17 cellular contexts compared by ENCODE assay signal in the genomic region with DNA sequence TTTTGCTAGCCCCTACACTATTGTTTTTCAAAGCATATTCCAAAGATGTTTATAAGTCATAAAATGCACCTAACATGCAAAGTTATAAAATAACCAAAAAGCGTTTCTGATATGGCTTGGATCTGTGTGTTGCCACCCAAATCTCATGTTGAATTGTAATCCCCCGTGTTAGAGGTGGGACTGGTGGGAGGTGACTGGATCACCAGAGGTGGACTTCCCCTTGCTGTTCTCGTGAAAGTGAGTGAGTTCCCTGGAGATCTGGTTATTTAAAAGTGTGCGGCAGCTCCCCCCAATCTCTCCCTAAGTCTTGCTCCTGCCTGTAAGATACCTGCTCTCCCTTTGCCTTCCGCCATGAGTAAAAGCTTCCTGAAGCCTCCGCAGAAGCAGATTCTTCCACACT. TPM values are rescaled to one million over a fixed set of nuclear protein-coding genes. Genes with fewer than 3 reads are reported as not detected.
DNase-seq lines count a peak whose midpoint lies in the region; ATAC-seq, FAIRE-seq and TF ChIP-seq lines count a peak whose summit lies in the region.
"Had no signal": no experiment of that assay in that cellular context is flagged by ENCODE, and none has a peak within 500 bp of the region (broad histone marks: within the 10 kb centered on the region; RNA-seq: fewer than 3 reads in every experiment).

No MANE protein-coding gene starts in this region.

- no peak overlapping the region for H2AFZ ChIP-seq in HepG2 (ENCODE audit: low read length)

- H3K4me3 ChIP-seq in HepG2 (replicated peaks in 1 of 3; ENCODE audit: insufficient read depth in 1 of 3, low read depth in 2 of 3, low read length in 3 of 3) (no peak overlapping the region), right lobe of liver (no peak overlapping the region), iPS-20b (ENCODE audit: low read length) (no peak overlapping the region), HAP-1 (no peak overlapping the region)
- H3K4me3 ChIP-seq: A549, GM12878 had no signal

- H3K36me3 ChIP-seq in HepG2 (replicated peaks in 1 of 2; ENCODE audit: control insufficient read depth in 1 of 2, insufficient read depth in 2 of 2, low read length in 2 of 2) (no peaks in the 10 kb centered on the region), right lobe of liver (no peaks in the 10 kb centered on the region), iPS-20b (ENCODE audit: insufficient read depth, low read depth, low read length) (no peaks in the 10 kb centered on the region), HAP-1 (replicated peaks) (no peaks in the 10 kb centered on the region)
- H3K36me3 ChIP-seq: BE2C had no signal

- H3K4me3 Mint-ChIP-seq in WTC11 = no peak overlapping the region
- H3K4me3 Mint-ChIP-seq in naive thymus-derived CD8-positive, alpha-beta T cell = no peak overlapping the region
- H3K4me3 Mint-ChIP-seq: CD4-positive, alpha-beta memory T cell had no signal

- peaks cover 30% of the 10 kb centered on the region for H3K4me1 Mint-ChIP-seq in WTC11
- H3K4me1 Mint-ChIP-seq in naive thymus-derived CD8-positive, alpha-beta T cell = no peaks in the 10 kb centered on the region
- H3K4me1 Mint-ChIP-seq: CD4-positive, alpha-beta memory T cell had no signal

- H3K9ac ChIP-seq in HepG2 (ENCODE audit: insufficient read depth, low read depth, low read length) (no peak overlapping the region), iPS-20b (ENCODE audit: low read depth, low read length) (peak overlapping the region; percentile 49; the same call in 1 of the 2 replicates)

- H3K9me3 ChIP-seq in HepG2 (ENCODE audit: low read length) (peaks cover 11% of the 10 kb centered on the region), right lobe of liver (no peaks in the 10 kb centered on the region), iPS-20b (ENCODE audit: insufficient read depth, low read depth, low read length) (no peaks in the 10 kb centered on the region), HAP-1 (no peaks in the 10 kb centered on the region)
- H3K9me3 ChIP-seq: A549, BE2C had no signal

- H3K4me1 ChIP-seq in HepG2 (ENCODE audit: insufficient read depth, low read length) (peaks cover 68% of the 10 kb centered on the region), right lobe of liver (peaks cover 0 to 46% (median 22%) of the 10 kb centered on the region in 4 donors), iPS-20b (ENCODE audit: insufficient read depth, low read length) (peaks cover 40% of the 10 kb centered on the region), HAP-1 (peaks cover 36% of the 10 kb centered on the region)

- DNase-seq in HepG2 (ENCODE audit: low spot score) (no peak), right lobe of liver (no peak), WTC11 (ENCODE audit: low spot score) (no peak), HAP-1 (ENCODE audit: low spot score in 2 of 2) (no peak)
- no peak for DNase-seq in naive thymus-derived CD8-positive, alpha-beta T cell
- DNase-seq: BE2C; CD4-positive, alpha-beta memory T cell; DMS79; GOT3 had no signal

- TF ChIP-seq CTCF in HepG2 (CRISPR knock-in tag; IDR thresholded peaks at IDR 0.05) (no peak), right lobe of liver (IDR thresholded peaks at IDR 0.05) (no peak), WTC11 (IDR thresholded peaks at IDR 0.05) (no peak)

- intact Hi-C loops in HepG2 (cut with micrococcal nuclease; ENCODE audit: unreplicated experiment) = no loop called here
- intact Hi-C loops in right lobe of liver (cut with DNase I) = no loop called here

- BruUV-seq in HepG2 (replicated peaks; lab: Mats Ljungman, UMichigan) = no TSS peak

- TF ChIP-seq POLR2A in HepG2 (IDR thresholded peaks at IDR 0.05; ENCODE audit: insufficient read depth in 1 of 2, low read depth in 2 of 2, low read length in 2 of 2) (no peak), right lobe of liver (IDR thresholded peaks at IDR 0.05) (no peak)

- no peaks in the 10 kb centered on the region for H4K20me1 ChIP-seq in HepG2 (ENCODE audit: insufficient read depth, low read length)

- no peak overlapping the region for H3K27ac ChIP-seq in HepG2 (ENCODE audit: extremely low read length, insufficient read depth, low read length)
- H3K27ac ChIP-seq in right lobe of liver = no peak overlapping the region
- no peak overlapping the region for H3K27ac ChIP-seq in iPS-20b (ENCODE audit: low read length)
- H3K27ac ChIP-seq: A549, C4-2B had no signal

- H3K27me3 ChIP-seq in HepG2 (ENCODE audit: control insufficient read depth in 1 of 2, insufficient read depth in 2 of 2, low read length in 2 of 2) (no peaks in the 10 kb centered on the region), right lobe of liver (no peaks in the 10 kb centered on the region), iPS-20b (ENCODE audit: insufficient read depth, low read length) (no peaks in the 10 kb centered on the region), HAP-1 (ENCODE audit: low read depth) (no peaks in the 10 kb centered on the region)
- H3K27me3 ChIP-seq: BE2C had no signal

- TF ChIP-seq RAD21 in HepG2 (CRISPR knock-in tag; IDR thresholded peaks at IDR 0.05) = no peak

- peaks cover 3% of the 10 kb centered on the region; the same call in 1 of the 2 replicates for H3K27me3 Mint-ChIP-seq in WTC11 (ENCODE audit: low read depth)
- H3K27me3 Mint-ChIP-seq in naive thymus-derived CD8-positive, alpha-beta T cell = peaks cover 0 to 7% (median 3%) of the 10 kb centered on the region in 5 donors

- no peaks in the 10 kb centered on the region for H3K79me2 ChIP-seq in HepG2 (ENCODE audit: insufficient read depth, low read length)

- POLR2A ChIA-PET in HepG2 (lab: Yijun Ruan, JAX) = no interaction called here
- POLR2A ChIA-PET in WTC11 (lab: Charles Lee) = no interaction called here
- POLR2A ChIA-PET in naive thymus-derived CD8-positive, alpha-beta T cell (lab: Charles Lee) = no interaction called here

- no peak for ATAC-seq in HepG2
- ATAC-seq in right lobe of liver = no peak
- no peak for ATAC-seq in WTC11
- ATAC-seq in esophagus mucosa = no peak
- ATAC-seq in naive thymus-derived CD8-positive, alpha-beta T cell = no peak
- ATAC-seq: A549, GM12878, HCT116 had no signal

- 95% methylated on average over 6 of the region's 6 CpGs for WGBS in HepG2 (ENCODE audit: low lambda C conversion rate)
- 92% methylated on average over 4 of the region's 6 CpGs for WGBS in right lobe of liver (ENCODE audit: insufficient coverage, low coverage, low lambda C conversion rate, missing lambda C conversion rate)

- FAIRE-seq in HepG2 (lab: Jason Lieb, UNC) = no peak
- FAIRE-seq: A549, GM12878, GM18507 had no signal

- no peak for TF ChIP-seq EP300 in HepG2 (IDR thresholded peaks at IDR 0.05; ENCODE audit: low read depth in 2 of 2, low read length in 2 of 2)
- TF ChIP-seq EP300 in HepG2 (CRISPR knock-in tag; IDR thresholded peaks at IDR 0.05; ENCODE audit: borderline replicate concordance) = no peak

- no peak overlapping the region for H3K4me2 ChIP-seq in HepG2 (ENCODE audit: low read depth, low read length)
- H3K4me2 ChIP-seq: A549 had no signal

- no peaks in the 10 kb centered on the region for H3K36me3 Mint-ChIP-seq in WTC11
- no peaks in the 10 kb centered on the region for H3K36me3 Mint-ChIP-seq in naive thymus-derived CD8-positive, alpha-beta T cell
- H3K36me3 Mint-ChIP-seq: CD4-positive, alpha-beta memory T cell had no signal

- H3K27ac Mint-ChIP-seq in WTC11 = peak overlapping the region; percentile 89
- H3K27ac Mint-ChIP-seq in naive thymus-derived CD8-positive, alpha-beta T cell = no peak overlapping the region
- H3K27ac Mint-ChIP-seq: CD4-positive, alpha-beta memory T cell had no signal

- CTCF ChIA-PET in HepG2 (lab: Yijun Ruan, JAX; ENCODE audit: low intra/inter-chr PET ratio, low total read pairs) (no interaction called here), WTC11 (lab: Charles Lee) (no interaction called here)

- H3K9me3 Mint-ChIP-seq in WTC11 = no peaks in the 10 kb centered on the region; the same call in 1 of the 2 replicates
- H3K9me3 Mint-ChIP-seq in naive thymus-derived CD8-positive, alpha-beta T cell = no peaks in the 10 kb centered on the region

- in situ Hi-C loops in HepG2 (cut with HindIII; ENCODE audit: extremely low pct_ligation_motif_present, low pct_unique_long_range_greater_than_20kb) (no loop called here), HAP-1 (cut with MboI; ENCODE audit: low sequenced_read_pairs) (no loop called here)

TF ChIP-seq in HepG2, 621 proteins besides CTCF, POLR2A, EP300 and RAD21:
- TF ChIP-seq ZNF781 (CRISPR knock-in tag; IDR thresholded peaks at IDR 0.05; ENCODE audit: borderline replicate concordance, not compliant biosample characterization) (no peak), ZNF556 (CRISPR knock-in tag; IDR thresholded peaks at IDR 0.05; ENCODE audit: borderline replicate concordance) (peak; percentile 100)

TF ChIP-seq in WTC11, 78 proteins besides CTCF, POLR2A, EP300 and RAD21:
- TF ChIP-seq RELA (CRISPR knock-in tag; IDR thresholded peaks at IDR 0.05; ENCODE audit: borderline replicate concordance) = no peak
TF ChIP-seq in WTC11: peak in this region for 0.

RNA-seq across cellular contexts. Expression of a gene that starts 22.8 kb away (rescaled TPM):
- total RNA-seq in HepG2 (2016; rRNA removed; fragmentation: Illumina TruSeq; extraction: Trizol) (25.0 and 29.0 TPM in 2 replicates), right lobe of liver (100 to 1,000 TPM in 4 of 6 experiments, 10 to 100 TPM in 2; 60.8 to 144 (median 107) TPM), WTC11 (2021) (29.5 to 44.5 TPM (median 31.4 TPM) in 3 replicates), esophagus mucosa (9.3 TPM)
- total RNA-seq in HepG2 (2016; cell fraction: cytosol; rRNA removed; fragmentation: Illumina TruSeq; extraction: Trizol; ENCODE audit: low read depth) = 7.2 and 7.3 TPM in 2 replicates
- 26.0 and 26.2 TPM in 2 replicates for total RNA-seq in HepG2 (2016; cell fraction: insoluble cytoplasmic fraction; rRNA removed; fragmentation: Illumina TruSeq; extraction: Trizol)
- total RNA-seq in HepG2 (2016; cell fraction: membrane; rRNA removed; fragmentation: Illumina TruSeq; extraction: Trizol) = 12.8 and 16.4 TPM in 2 replicates
- 62.8 and 62.9 TPM in 2 replicates for total RNA-seq in HepG2 (2016; cell fraction: nucleus; rRNA removed; fragmentation: Illumina TruSeq; extraction: Trizol)
- polyA plus RNA-seq in HepG2 (2011; rRNA removed) = 55.9 and 80.5 TPM in 2 replicates
- polyA plus RNA-seq in HepG2 (2011; cell fraction: cytosol; rRNA removed) = 38.4 and 48.7 TPM in 2 replicates
- polyA plus RNA-seq in HepG2 (2011; cell fraction: nucleus; rRNA removed) = 61.7 and 83.9 TPM in 2 replicates
- polyA plus RNA-seq in HepG2 (2012) = 34.7 and 45.4 TPM in 2 replicates
- polyA plus RNA-seq in HepG2 (2016; cell fraction: cytosol; fragmentation: Illumina TruSeq; extraction: Trizol; ENCODE audit: low read depth) = 1.7 and 2.6 TPM in 2 replicates
- 29.6 and 32.7 TPM in 2 replicates for polyA plus RNA-seq in HepG2 (2016; cell fraction: insoluble cytoplasmic fraction; fragmentation: Illumina TruSeq; extraction: Trizol; ENCODE audit: low read depth)
- 9.9 and 11.6 TPM in 2 replicates for polyA plus RNA-seq in HepG2 (2016; cell fraction: membrane; fragmentation: Illumina TruSeq; extraction: Trizol; ENCODE audit: low read depth)
- 27.2 and 29.5 TPM in 2 replicates for polyA plus RNA-seq in HepG2 (2016; cell fraction: nucleus; fragmentation: Illumina TruSeq; extraction: Trizol; ENCODE audit: insufficient read depth, low read depth)
- 11.3 and 137 TPM in 2 replicates for polyA minus RNA-seq in HepG2 (2011; rRNA and poly(A)+ RNA removed; ENCODE audit: low replicate concordance)
- polyA minus RNA-seq in HepG2 (2011; cell fraction: cytosol; rRNA and poly(A)+ RNA removed) = 39.1 and 42.7 TPM in 2 replicates
- polyA minus RNA-seq in HepG2 (2011; cell fraction: nucleus; rRNA and poly(A)+ RNA removed) = 166 and 180 TPM in 2 replicates
- not detected for total RNA-seq in naive thymus-derived CD8-positive, alpha-beta T cell
- 1 to 10 TPM in 1 of 3 donors, not detected in 2; 1.4 TPM for polyA plus RNA-seq in naive thymus-derived CD8-positive, alpha-beta T cell
- total RNA-seq: CD4-positive, alpha-beta memory T cell had no signal
- polyA plus RNA-seq: AG04450; CD4-positive, alpha-beta memory T cell had no signal

Comparison
In these comparisons a context has a peak if more than half of its experiments do, and no peak if none do; other contexts are left out.
1. RNA of a gene that starts 22.8 kb away (total RNA-seq): 60.8 to 144 TPM in right lobe of liver, 29.5 to 44.5 TPM in WTC11, 7.2 to 62.9 TPM in HepG2 and 9.3 TPM in esophagus mucosa (single experiment); not detected in naive thymus-derived CD8-positive, alpha-beta T cell; every median in the first group is over 4 times any median in the second.